19 cellular contexts compared by ENCODE assay signal in the genomic region with DNA sequence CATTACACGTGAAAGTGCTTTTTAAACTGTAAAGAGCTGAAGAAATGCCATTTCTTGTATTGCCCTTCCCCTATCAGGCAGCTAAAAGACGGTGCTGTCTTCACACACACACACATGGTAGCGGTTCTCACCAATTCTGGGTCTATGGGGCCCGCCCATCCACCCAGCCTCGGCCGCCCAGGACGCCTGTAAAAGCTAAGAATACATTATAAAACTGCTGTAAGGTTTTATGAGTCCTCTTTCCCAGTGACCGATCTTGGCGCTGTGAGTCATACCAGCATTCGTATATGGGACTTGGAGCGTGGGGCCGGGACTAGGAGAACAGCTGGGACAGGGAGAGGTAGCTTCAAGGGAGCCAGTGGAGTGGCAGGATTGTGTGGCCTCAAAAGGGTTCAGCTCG.
DNase-seq lines count a peak whose midpoint lies in the region; ATAC-seq and TF ChIP-seq lines count a peak whose summit lies in the region.
"Had no signal": no experiment of that assay in that cellular context is flagged by ENCODE, and none has a peak within 500 bp of the region (broad histone marks: within the 10 kb centered on the region; RNA-seq: fewer than 3 reads in every experiment).

No MANE protein-coding gene starts in this region.

- H3K4me1 ChIP-seq in colonic mucosa: no peaks in the 10 kb centered on the region
- H3K4me1 ChIP-seq: Caco-2 had no signal

- CTCF ChIA-PET in BJ (lab: Yijun Ruan, JAX): interaction anchor here (1.8 to 3.1 kb wide), 2 partner anchors 9 to 150 kb away, joined by 5 to 9 read pairs; partner anchors contain the start of gene CADM1

- H3K4me1 Mint-ChIP-seq in neural crest cell (peaks cover 43% of the 10 kb centered on the region), HFFc6 (ENCODE audit: low read depth) (no peaks in the 10 kb centered on the region)

- TF ChIP-seq CTCF in BJ (IDR thresholded peaks at IDR 0.05; ENCODE audit: insufficient read depth, low read depth, low read length) (no peak), colonic mucosa (IDR thresholded peaks at IDR 0.05) (no peak), neural crest cell (conservative IDR thresholded peaks at IDR 0.05) (no peak), HFFc6 (IDR thresholded peaks at IDR 0.05) (no peak)

- no peak overlapping the region for H3K4me3 Mint-ChIP-seq in neural crest cell
- no peak overlapping the region for H3K4me3 Mint-ChIP-seq in HFFc6

- H3K27ac Mint-ChIP-seq in neural crest cell (ENCODE audit: unreplicated experiment) (peak overlapping the region; percentile 28), HFFc6 (no peak overlapping the region)

- H3K27ac ChIP-seq in colonic mucosa: no peak overlapping the region
- H3K27ac ChIP-seq: RWPE1 had no signal

- no peaks in the 10 kb centered on the region for H3K9me3 ChIP-seq in colonic mucosa
- H3K9me3 ChIP-seq: Caco-2 had no signal

- H3K4me3 ChIP-seq in BJ (ENCODE audit: low read depth, low read length) (no peak overlapping the region), colonic mucosa (no peak overlapping the region)

- H3K9me3 Mint-ChIP-seq in neural crest cell (no peaks in the 10 kb centered on the region), HFFc6 (peaks cover 58% of the 10 kb centered on the region)

- no peak for ATAC-seq in SK-N-SH treated with all-trans-retinoic acid at 6 μM for 48 hours

- H3K9ac ChIP-seq in colonic mucosa (ENCODE audit: low read depth in 2 of 2, low read length in 2 of 2): no peak overlapping the region

- 0 out of 2 replicates have a peak, but pooled peaks cover 2% of the 10 kb centered on the region for H3K27me3 ChIP-seq in BJ (ENCODE audit: control insufficient read depth, insufficient read depth, low read length)
- H3K27me3 ChIP-seq in colonic mucosa: peaks cover 6% of the 10 kb centered on the region

- H3K36me3 Mint-ChIP-seq in neural crest cell (ENCODE audit: low read depth) (no peaks in the 10 kb centered on the region), HFFc6 (ENCODE audit: low read depth) (no peaks in the 10 kb centered on the region)
- H3K36me3 Mint-ChIP-seq: CD14-positive monocyte had no signal

- POLR2A ChIA-PET in BJ (lab: Charles Lee): no interaction called here

- DNase-seq in BJ (ENCODE audit: low read depth) (peak; percentile 73), HT-29 (ENCODE audit: low spot score) (peak; percentile 13), colonic mucosa (peak; percentile 87), neural crest cell (ENCODE audit: low read depth, low spot score) (no peak), DMS 273 (lab: John Stamatoyannopoulos, UW; ENCODE audit: unreplicated experiment) (no peak), HFFc6 (no peak)
- DNase-seq in effector CD4-positive, alpha-beta T cell: no peak
- DNase-seq: Caco-2, DMS53, GDM1, GOT3, Kasumi-1, NCI-H1436 treated with DMSO at 0.1 percent for 48 hours, NCI-H2081 treated with DMSO at 0.1 percent for 48 hours, NCI-H226, NCI-H526 had no signal

- peaks cover 33% of the 10 kb centered on the region for H3K27me3 Mint-ChIP-seq in neural crest cell (ENCODE audit: low read depth)
- no peaks in the 10 kb centered on the region; the same call in 1 of the 2 replicates for H3K27me3 Mint-ChIP-seq in HFFc6 (ENCODE audit: insufficient read depth)

- intact Hi-C loops in colonic mucosa (cut with DNase I): loop anchor here (10.0 kb wide), 1 partner anchor 149 kb away; the partner anchor contains the start of gene CADM1

- H3K36me3 ChIP-seq in BJ (ENCODE audit: control insufficient read depth, insufficient read depth, low read length): no peaks in the 10 kb centered on the region
- H3K36me3 ChIP-seq in colonic mucosa: no peaks in the 10 kb centered on the region

TF ChIP-seq in SK-N-SH treated with all-trans-retinoic acid at 6 μM for 48 hours, 23 proteins besides CTCF, POLR2A, EP300 and RAD21:
- no peak for TF ChIP-seq CSDC2 (CRISPR knock-in tag; IDR thresholded peaks at IDR 0.05)
- TF ChIP-seq TOX (CRISPR knock-in tag; IDR thresholded peaks at IDR 0.05; ENCODE audit: borderline replicate concordance): no peak
- no peak for TF ChIP-seq ESRRG (CRISPR knock-in tag; IDR thresholded peaks at IDR 0.05)
- no peak for TF ChIP-seq ZNF8 (CRISPR knock-in tag; IDR thresholded peaks at IDR 0.05)
- TF ChIP-seq CSRNP3 (CRISPR knock-in tag; IDR thresholded peaks at IDR 0.05): no peak
- no peak for TF ChIP-seq TCF4 (CRISPR knock-in tag; IDR thresholded peaks at IDR 0.05; ENCODE audit: borderline replicate concordance)
- no peak for TF ChIP-seq GLIS3 (CRISPR knock-in tag; IDR thresholded peaks at IDR 0.05)
- TF ChIP-seq ARNTL (CRISPR knock-in tag; IDR thresholded peaks at IDR 0.05; ENCODE audit: borderline replicate concordance, low read depth): no peak
- no peak for TF ChIP-seq PPARA (CRISPR knock-in tag; IDR thresholded peaks at IDR 0.05; ENCODE audit: borderline replicate concordance)
- no peak for TF ChIP-seq ZNF565 (CRISPR knock-in tag; conservative IDR thresholded peaks at IDR 0.05; ENCODE audit: low read depth)
- no peak for TF ChIP-seq ZC3H10 (CRISPR knock-in tag; IDR thresholded peaks at IDR 0.05)
- TF ChIP-seq, protein P1, sequence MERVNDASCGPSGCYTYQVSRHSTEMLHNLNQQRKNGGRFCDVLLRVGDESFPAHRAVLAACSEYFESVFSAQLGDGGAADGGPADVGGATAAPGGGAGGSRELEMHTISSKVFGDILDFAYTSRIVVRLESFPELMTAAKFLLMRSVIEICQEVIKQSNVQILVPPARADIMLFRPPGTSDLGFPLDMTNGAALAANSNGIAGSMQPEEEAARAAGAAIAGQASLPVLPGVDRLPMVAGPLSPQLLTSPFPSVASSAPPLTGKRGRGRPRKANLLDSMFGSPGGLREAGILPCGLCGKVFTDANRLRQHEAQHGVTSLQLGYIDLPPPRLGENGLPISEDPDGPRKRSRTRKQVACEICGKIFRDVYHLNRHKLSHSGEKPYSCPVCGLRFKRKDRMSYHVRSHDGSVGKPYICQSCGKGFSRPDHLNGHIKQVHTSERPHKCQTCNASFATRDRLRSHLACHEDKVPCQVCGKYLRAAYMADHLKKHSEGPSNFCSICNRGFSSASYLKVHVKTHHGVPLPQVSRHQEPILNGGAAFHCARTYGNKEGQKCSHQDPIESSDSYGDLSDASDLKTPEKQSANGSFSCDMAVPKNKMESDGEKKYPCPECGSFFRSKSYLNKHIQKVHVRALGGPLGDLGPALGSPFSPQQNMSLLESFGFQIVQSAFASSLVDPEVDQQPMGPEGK (CRISPR knock-in tag; IDR thresholded peaks at IDR 0.05; ENCODE audit: borderline replicate concordance): no peak
- TF ChIP-seq ZFP3 (CRISPR knock-in tag; IDR thresholded peaks at IDR 0.05): no peak
- no peak for TF ChIP-seq CREB5 (CRISPR knock-in tag; IDR thresholded peaks at IDR 0.05; ENCODE audit: low read depth)
- TF ChIP-seq OSR1 (CRISPR knock-in tag; IDR thresholded peaks at IDR 0.05): no peak
- no peak for TF ChIP-seq RARB (CRISPR knock-in tag; IDR thresholded peaks at IDR 0.05)
- no peak for TF ChIP-seq SNAI2 (CRISPR knock-in tag; IDR thresholded peaks at IDR 0.05)
- TF ChIP-seq TSHZ2 (CRISPR knock-in tag; IDR thresholded peaks at IDR 0.05): no peak
- no peak for TF ChIP-seq BACH2 (CRISPR knock-in tag; IDR thresholded peaks at IDR 0.05; ENCODE audit: borderline replicate concordance)
TF ChIP-seq in SK-N-SH treated with all-trans-retinoic acid at 6 μM for 48 hours: peak in this region for 0.

Comparison
In these comparisons a context has a peak if more than half of its experiments do, and no peak if none do; other contexts are left out.
1. DNase-seq: peak in BJ (single experiment), HT-29 (single experiment) and colonic mucosa (single experiment); none in neural crest cell (single experiment), DMS 273 (single experiment), HFFc6 (single experiment) and effector CD4-positive, alpha-beta T cell (single experiment).